In genomic region chrX:104510801-104511200, GRCh38 we compare ENCODE assay signal across 35 cellular contexts. TPM values are rescaled to one million over a fixed set of nuclear protein-coding genes. Genes with fewer than 3 reads are reported as not detected.
"Had no signal": no experiment of that assay in that cellular context is flagged by ENCODE, and none has a peak within 500 bp of the region (broad histone marks: within the 10 kb centered on the region; RNA-seq: fewer than 3 reads in every experiment).

No MANE protein-coding gene starts in this region.

- DNase-seq: Karpas-422, Kasumi-1, MG63, MM.1S, MV-4-11, NCI-H1048, NCI-H1092, NCI-H1092 treated with DMSO at 0.1 percent for 48 hours, NCI-H1105, NCI-H1105 treated with DMSO at 0.1 percent for 48 hours, NCI-H1417, NCI-H1417 treated with DMSO at 0.1 percent for 48 hours, NCI-H1436, NCI-H1436 treated with DMSO at 0.1 percent for 48 hours, NCI-H146, NCI-H1694, NCI-H1694 treated with DMSO at 0.1 percent for 48 hours, NCI-H187, NCI-H187 treated with DMSO at 0.1 percent for 48 hours, NCI-H1930, NCI-H2029, NCI-H2029 treated with DMSO at 0.1 percent for 48 hours, NCI-H2081, NCI-H2081 treated with DMSO at 0.1 percent for 48 hours, NCI-H2107, NCI-H2171, NCI-H2171 treated with DMSO at 0.1 percent for 48 hours, NCI-H2227 treated with DMSO at 0.1 percent for 48 hours, NCI-H226, NCI-H345, NCI-H446, NCI-H446 treated with DMSO at 0.1 percent for 48 hours, NCI-H510A, NCI-H510A treated with DMSO at 0.1 percent for 48 hours had no signal

- H3K4me3 ChIP-seq: MG63 had no signal

- H3K27me3 ChIP-seq: MG63 had no signal

- H3K36me3 ChIP-seq: MG63 had no signal

- H3K9me3 ChIP-seq: MG63 had no signal

RNA-seq across cellular contexts. Expression of gene IL1RAPL2, which starts 55.2 kb away (rescaled TPM):
- total RNA-seq: M059J had no signal
